Comparison of ENCODE assay signal across 1 cellular context in the genomic region with DNA sequence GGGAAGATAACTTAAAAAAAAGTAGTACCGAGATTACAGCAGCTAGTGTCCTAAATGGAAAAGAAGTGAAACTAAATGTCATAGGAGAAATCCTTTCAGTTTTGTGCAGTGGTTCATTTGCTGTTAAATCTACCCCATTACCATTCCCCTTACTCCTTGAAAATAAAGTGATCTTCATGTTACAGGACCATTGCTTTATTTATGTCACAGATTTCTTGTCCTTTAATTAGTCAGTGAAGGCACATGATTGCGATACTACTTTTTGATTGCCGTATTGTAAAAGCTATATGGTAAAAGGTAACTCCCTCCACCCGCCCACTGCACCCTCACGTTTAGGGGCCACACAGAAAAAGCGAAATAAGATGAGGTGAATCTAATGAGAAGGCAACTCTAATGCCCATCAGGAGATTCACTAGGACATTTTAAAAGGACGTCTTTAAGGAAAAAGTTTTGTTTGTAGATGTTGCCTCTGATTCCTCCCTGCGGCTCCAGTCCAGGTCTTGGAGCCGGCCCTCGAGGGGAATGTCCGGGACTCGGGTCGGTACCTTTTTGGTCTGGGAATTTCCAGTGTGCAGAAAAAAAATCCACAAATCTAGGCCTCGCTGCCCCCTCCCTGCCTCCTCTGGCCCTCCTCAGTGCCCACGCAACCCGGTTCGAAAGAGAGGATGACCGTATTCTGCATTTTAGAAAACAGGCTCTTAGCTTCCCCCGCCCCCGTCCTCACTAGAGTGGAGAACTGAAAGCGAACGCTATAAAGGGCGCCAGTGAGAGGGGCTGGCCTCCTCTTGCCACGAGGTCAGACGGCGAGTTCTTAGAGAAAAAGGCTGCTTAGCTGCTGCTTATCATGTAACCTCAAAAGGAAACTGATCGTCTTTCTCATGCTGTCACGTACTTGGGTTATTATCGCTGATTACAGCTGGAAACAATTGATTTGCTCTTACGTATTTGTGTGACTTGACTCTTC.
TF ChIP-seq lines count a peak whose summit lies in the region.

No MANE protein-coding gene starts in this region.

TF ChIP-seq in K562, 482 proteins besides CTCF, POLR2A, EP300 and RAD21 (continued from another document and continues in another):
- TF ChIP-seq, protein P1, sequence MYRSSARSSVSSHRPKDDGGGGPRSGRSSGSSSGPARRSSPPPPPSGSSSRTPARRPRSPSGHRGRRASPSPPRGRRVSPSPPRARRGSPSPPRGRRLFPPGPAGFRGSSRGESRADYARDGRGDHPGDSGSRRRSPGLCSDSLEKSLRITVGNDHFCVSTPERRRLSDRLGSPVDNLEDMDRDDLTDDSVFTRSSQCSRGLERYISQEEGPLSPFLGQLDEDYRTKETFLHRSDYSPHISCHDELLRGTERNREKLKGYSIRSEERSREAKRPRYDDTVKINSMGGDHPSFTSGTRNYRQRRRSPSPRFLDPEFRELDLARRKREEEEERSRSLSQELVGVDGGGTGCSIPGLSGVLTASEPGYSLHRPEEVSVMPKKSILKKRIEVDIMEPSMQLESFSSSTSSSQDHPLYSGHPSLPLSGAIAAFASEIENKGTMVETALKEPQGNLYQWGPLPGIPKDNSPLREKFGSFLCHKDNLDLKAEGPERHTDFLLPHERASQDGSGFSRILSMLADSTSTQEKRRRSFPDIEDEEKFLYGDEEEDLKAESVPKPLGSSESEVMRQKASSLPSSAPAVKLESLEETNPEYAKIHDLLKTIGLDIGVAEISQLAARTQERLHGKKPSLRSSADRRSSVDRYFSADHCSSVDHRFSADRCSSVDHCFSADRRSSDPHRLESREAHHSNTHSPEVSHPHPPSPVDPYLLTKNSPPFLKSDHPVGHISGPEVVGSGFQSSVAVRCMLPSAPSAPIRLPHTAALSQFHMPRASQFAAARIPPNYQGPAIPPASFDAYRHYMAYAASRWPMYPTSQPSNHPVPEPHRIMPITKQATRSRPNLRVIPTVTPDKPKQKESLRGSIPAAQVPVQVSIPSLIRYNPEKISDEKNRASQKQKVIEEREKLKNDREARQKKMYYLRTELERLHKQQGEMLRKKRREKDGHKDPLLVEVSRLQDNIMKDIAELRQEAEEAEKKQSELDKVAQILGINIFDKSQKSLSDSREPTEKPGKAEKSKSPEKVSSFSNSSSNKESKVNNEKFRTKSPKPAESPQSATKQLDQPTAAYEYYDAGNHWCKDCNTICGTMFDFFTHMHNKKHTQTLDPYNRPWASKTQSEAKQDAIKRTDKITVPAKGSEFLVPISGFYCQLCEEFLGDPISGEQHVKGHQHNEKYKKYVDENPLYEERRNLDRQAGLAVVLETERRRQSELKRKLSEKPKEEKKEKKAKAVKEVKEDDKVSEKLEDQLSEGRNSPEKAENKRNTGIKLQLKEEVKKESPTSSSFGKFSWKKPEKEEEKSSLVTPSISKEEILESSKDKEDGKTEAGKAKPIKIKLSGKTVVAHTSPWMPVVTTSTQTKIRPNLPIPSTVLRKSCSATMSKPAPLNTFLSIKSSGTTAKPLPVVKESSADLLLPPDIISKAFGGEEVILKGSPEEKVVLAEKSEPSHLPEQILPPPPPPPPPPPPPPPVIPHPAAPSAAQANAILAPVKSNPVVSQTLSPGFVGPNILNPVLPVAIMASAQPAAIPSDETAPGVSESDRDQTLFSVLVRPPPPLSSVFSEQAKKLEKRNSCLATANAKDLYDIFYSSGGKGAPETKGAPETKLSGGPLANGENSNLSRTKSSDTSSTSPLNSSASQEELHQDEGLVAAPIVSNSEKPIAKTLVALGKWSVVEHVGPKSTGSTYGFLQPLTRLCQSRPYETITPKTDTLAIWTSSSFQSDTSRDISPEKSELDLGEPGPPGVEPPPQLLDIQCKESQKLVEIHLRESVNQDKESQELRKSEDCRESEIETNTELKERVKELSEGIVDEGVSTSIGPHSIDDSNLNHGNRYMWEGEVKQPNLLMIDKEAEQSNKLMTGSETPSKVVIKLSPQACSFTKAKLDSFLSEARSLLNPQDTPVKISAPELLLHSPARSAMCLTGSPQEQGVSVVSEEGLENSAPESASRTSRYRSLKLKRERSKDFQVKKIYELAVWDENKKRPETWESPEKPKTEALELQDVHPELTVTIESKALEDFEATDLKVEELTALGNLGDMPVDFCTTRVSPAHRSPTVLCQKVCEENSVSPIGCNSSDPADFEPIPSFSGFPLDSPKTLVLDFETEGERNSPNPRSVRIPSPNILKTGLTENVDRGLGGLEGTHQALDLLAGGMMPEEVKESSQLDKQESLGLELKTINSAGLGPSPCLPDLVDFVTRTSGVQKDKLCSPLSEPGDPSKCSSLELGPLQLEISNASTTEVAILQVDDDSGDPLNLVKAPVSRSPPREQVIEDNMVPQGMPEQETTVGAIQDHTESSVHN (IDR thresholded peaks at IDR 0.05; ENCODE audit: borderline replicate concordance in 1 of 2, low read depth in 1 of 2) = no peak
- no peak for TF ChIP-seq ZNF551 (CRISPR knock-in tag; IDR thresholded peaks at IDR 0.05)
- TF ChIP-seq SIN3B (IDR thresholded peaks at IDR 0.05; ENCODE audit: low read depth) = no peak
- peak; percentile 6 for TF ChIP-seq ZFP36 (IDR thresholded peaks at IDR 0.05; ENCODE audit: low read depth, low read length, partially characterized antibody)
- no peak for TF ChIP-seq HLTF (IDR thresholded peaks at IDR 0.05)
- TF ChIP-seq, protein P2, sequence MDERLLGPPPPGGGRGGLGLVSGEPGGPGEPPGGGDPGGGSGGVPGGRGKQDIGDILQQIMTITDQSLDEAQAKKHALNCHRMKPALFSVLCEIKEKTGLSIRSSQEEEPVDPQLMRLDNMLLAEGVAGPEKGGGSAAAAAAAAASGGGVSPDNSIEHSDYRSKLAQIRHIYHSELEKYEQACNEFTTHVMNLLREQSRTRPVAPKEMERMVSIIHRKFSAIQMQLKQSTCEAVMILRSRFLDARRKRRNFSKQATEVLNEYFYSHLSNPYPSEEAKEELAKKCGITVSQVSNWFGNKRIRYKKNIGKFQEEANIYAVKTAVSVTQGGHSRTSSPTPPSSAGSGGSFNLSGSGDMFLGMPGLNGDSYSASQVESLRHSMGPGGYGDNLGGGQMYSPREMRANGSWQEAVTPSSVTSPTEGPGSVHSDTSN (CRISPR knock-in tag; IDR thresholded peaks at IDR 0.05; ENCODE audit: low read depth) = no peak
- TF ChIP-seq, protein P2 (tag; conservative IDR thresholded peaks at IDR 0.05; ENCODE audit: low read depth) = no peak
- TF ChIP-seq, protein P3, sequence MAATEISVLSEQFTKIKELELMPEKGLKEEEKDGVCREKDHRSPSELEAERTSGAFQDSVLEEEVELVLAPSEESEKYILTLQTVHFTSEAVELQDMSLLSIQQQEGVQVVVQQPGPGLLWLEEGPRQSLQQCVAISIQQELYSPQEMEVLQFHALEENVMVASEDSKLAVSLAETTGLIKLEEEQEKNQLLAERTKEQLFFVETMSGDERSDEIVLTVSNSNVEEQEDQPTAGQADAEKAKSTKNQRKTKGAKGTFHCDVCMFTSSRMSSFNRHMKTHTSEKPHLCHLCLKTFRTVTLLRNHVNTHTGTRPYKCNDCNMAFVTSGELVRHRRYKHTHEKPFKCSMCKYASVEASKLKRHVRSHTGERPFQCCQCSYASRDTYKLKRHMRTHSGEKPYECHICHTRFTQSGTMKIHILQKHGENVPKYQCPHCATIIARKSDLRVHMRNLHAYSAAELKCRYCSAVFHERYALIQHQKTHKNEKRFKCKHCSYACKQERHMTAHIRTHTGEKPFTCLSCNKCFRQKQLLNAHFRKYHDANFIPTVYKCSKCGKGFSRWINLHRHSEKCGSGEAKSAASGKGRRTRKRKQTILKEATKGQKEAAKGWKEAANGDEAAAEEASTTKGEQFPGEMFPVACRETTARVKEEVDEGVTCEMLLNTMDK (IDR thresholded peaks at IDR 0.05; ENCODE audit: borderline replicate concordance, insufficient read depth, low read depth, low read length, poor library complexity, severe bottlenecking) = no peak
- TF ChIP-seq BDP1 (IDR thresholded peaks at IDR 0.05; ENCODE audit: insufficient read depth, insufficient read length) = no peak
- TF ChIP-seq POLR2B (IDR thresholded peaks at IDR 0.05; ENCODE audit: low read depth, partially characterized antibody) = no peak
- TF ChIP-seq, protein P4, sequence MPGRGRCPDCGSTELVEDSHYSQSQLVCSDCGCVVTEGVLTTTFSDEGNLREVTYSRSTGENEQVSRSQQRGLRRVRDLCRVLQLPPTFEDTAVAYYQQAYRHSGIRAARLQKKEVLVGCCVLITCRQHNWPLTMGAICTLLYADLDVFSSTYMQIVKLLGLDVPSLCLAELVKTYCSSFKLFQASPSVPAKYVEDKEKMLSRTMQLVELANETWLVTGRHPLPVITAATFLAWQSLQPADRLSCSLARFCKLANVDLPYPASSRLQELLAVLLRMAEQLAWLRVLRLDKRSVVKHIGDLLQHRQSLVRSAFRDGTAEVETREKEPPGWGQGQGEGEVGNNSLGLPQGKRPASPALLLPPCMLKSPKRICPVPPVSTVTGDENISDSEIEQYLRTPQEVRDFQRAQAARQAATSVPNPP (IDR thresholded peaks at IDR 0.05; ENCODE audit: borderline replicate concordance, insufficient read depth, insufficient read length) = no peak
- no peak for TF ChIP-seq BACH1 (tag; IDR thresholded peaks at IDR 0.05)
- no peak for TF ChIP-seq ZNF644 (tag; IDR thresholded peaks at IDR 0.05; ENCODE audit: low read depth)
- no peak for TF ChIP-seq TRIM28 (IDR thresholded peaks at IDR 0.05)
- no peak for TF ChIP-seq SMAD3 (CRISPR knock-in tag; conservative IDR thresholded peaks at IDR 0.05)
- TF ChIP-seq SMARCA5 (IDR thresholded peaks at IDR 0.05) = no peak
- TF ChIP-seq, protein P5, sequence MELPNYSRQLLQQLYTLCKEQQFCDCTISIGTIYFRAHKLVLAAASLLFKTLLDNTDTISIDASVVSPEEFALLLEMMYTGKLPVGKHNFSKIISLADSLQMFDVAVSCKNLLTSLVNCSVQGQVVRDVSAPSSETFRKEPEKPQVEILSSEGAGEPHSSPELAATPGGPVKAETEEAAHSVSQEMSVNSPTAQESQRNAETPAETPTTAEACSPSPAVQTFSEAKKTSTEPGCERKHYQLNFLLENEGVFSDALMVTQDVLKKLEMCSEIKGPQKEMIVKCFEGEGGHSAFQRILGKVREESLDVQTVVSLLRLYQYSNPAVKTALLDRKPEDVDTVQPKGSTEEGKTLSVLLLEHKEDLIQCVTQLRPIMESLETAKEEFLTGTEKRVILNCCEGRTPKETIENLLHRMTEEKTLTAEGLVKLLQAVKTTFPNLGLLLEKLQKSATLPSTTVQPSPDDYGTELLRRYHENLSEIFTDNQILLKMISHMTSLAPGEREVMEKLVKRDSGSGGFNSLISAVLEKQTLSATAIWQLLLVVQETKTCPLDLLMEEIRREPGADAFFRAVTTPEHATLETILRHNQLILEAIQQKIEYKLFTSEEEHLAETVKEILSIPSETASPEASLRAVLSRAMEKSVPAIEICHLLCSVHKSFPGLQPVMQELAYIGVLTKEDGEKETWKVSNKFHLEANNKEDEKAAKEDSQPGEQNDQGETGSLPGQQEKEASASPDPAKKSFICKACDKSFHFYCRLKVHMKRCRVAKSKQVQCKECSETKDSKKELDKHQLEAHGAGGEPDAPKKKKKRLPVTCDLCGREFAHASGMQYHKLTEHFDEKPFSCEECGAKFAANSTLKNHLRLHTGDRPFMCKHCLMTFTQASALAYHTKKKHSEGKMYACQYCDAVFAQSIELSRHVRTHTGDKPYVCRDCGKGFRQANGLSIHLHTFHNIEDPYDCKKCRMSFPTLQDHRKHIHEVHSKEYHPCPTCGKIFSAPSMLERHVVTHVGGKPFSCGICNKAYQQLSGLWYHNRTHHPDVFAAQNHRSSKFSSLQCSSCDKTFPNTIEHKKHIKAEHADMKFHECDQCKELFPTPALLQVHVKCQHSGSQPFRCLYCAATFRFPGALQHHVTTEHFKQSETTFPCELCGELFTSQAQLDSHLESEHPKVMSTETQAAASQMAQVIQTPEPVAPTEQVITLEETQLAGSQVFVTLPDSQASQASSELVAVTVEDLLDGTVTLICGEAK (IDR thresholded peaks at IDR 0.05) = no peak
- TF ChIP-seq, protein P5 (CRISPR knock-in tag; IDR thresholded peaks at IDR 0.05) = no peak
